Comparison of ENCODE assay signal across 27 cellular contexts in genomic region chrX:46673596-46673995, GRCh38.
"Had no signal": no experiment of that assay in that cellular context is flagged by ENCODE, and none has a peak within 500 bp of the region (broad histone marks: within the 10 kb centered on the region; RNA-seq: fewer than 3 reads in every experiment).

No MANE protein-coding gene starts in this region.

- H3K36me3 ChIP-seq: WERI-Rb-1 had no signal

- DNase-seq: activated CD4-positive, alpha-beta memory T cell treated with anti-CD3 and anti-CD28 coated beads for 36 hours; activated CD4-positive, alpha-beta T cell treated with anti-CD3 and anti-CD28 coated beads for 36 hours; activated CD4-positive, alpha-beta T cell treated with anti-CD3 and anti-CD28 coated beads, Interleukin-2, amount 10 ng/mL, durations not matched to agents 24 days and 14 days; activated CD4-positive, CD25-positive, alpha-beta regulatory T cell; activated CD4-positive, CD25-positive, alpha-beta regulatory T cell treated with anti-CD3 and anti-CD28 coated beads, Interleukin-2, amount 50 U/mL, for 72 hours; activated CD8-positive, alpha-beta memory T cell treated with anti-CD3 and anti-CD28 coated beads, Interleukin-2, amount 50 U/mL, for 48 hours; activated CD8-positive, alpha-beta T cell treated with anti-CD3 and anti-CD28 coated beads, Interleukin-2, amount 10 ng/mL, durations not matched to agents 7 days and 5 days; activated gamma-delta T cell; activated naive CD4-positive, alpha-beta T cell; activated naive CD4-positive, alpha-beta T cell treated with anti-CD3 and anti-CD28 coated beads, Interleukin-2, amount 10 ng/mL, durations not matched to agents 7 days and 5 days; activated naive CD8-positive, alpha-beta T cell treated with anti-CD3 and anti-CD28 coated beads, Interleukin-2, amount 10 ng/mL, durations not matched to agents 7 days and 5 days; activated T-cell treated with anti-CD3 and anti-CD28 coated beads for 4 hours; activated T-cell treated with anti-CD3 and anti-CD28 coated beads, Interleukin-2, amount 50 U/mL, for 24 hours; activated T-cell treated with anti-CD3 and anti-CD28 coated beads, Interleukin-2, amount 50 U/mL, for 72 hours; anterior cingulate cortex; central memory CD4-positive, alpha-beta T cell; dorsolateral prefrontal cortex; effector memory CD4-positive, alpha-beta T cell; endodermal cell; foreskin fibroblast; T-helper 1 cell; T-helper 17 cell; T1000; WERI-Rb-1 had no signal

- ATAC-seq: activated CD4-positive, alpha-beta T cell treated with anti-CD3 and anti-CD28 coated beads for 36 hours; activated CD8-positive, alpha-beta T cell treated with anti-CD3 and anti-CD28 coated beads, Interleukin-2, amount 10 ng/mL, durations not matched to agents 7 days and 5 days; activated naive CD4-positive, alpha-beta T cell treated with anti-CD3 and anti-CD28 coated beads, Interleukin-2, amount 50 U/mL, for 72 hours; activated T-cell treated with anti-CD3 and anti-CD28 coated beads, Interleukin-2, amount 50 U/mL, for 72 hours; esophagus mucosa; T-helper 17 cell had no signal

- H3K27ac ChIP-seq: coronary artery, dorsolateral prefrontal cortex, WERI-Rb-1 had no signal

- H3K4me3 ChIP-seq: coronary artery, dorsolateral prefrontal cortex had no signal
